In the genomic region with DNA sequence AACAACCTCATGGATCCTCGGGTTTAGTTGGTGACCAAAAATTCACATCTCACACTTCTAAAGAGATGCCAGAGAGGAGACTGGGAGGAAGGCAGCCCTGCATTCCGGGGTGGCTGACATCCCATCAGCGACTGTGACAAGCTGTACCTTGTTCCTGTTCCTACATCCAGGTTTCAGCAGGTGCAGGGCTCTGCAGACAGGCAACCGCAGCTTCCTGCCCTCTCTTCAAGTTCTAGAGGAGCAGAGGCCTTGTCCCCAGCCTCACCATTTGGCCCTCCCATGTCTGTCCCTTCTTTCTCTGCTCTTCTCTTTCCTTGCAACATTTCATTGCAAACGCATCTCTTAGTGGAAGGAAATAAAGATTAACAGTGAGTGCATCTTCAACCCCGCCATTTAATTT, we compare ENCODE assay signal across 34 cellular contexts.
"Had no signal": no experiment of that assay in that cellular context is flagged by ENCODE, and none has a peak within 500 bp of the region (broad histone marks: within the 10 kb centered on the region; RNA-seq: fewer than 3 reads in every experiment).

No MANE protein-coding gene starts in this region.

- H3K27ac ChIP-seq: ascending aorta, breast epithelium, cardiac muscle cell, colonic mucosa, epithelial cell of prostate, WERI-Rb-1 had no signal

- H3K4me1 Mint-ChIP-seq: activated CD8-positive, alpha-beta memory T cell treated with anti-CD3 and anti-CD28 coated beads, Interleukin-2, amount 10 ng/mL, durations not matched to agents 7 days and 5 days; activated naive CD4-positive, alpha-beta T cell treated with anti-CD3 and anti-CD28 coated beads, Interleukin-2, amount 50 U/mL, for 24 hours; activated naive CD8-positive, alpha-beta T cell treated with anti-CD3 and anti-CD28 coated beads for 36 hours; T-helper 17 cell had no signal

- FAIRE-seq: endometrium, endothelial cell of umbilical vein, frontal cortex had no signal

- H3K9me3 Mint-ChIP-seq: activated naive CD4-positive, alpha-beta T cell treated with anti-CD3 and anti-CD28 coated beads for 36 hours; activated naive CD4-positive, alpha-beta T cell treated with anti-CD3 and anti-CD28 coated beads, Interleukin-2, amount 50 U/mL, for 24 hours; activated T-helper 2 cell treated with anti-CD3 and anti-CD28 coated beads, Interferon-gamma antibody, Interleukin-2, Interleukin-4, amounts not matched to agents 10 μg/mL and 5 μg/mL and 100 μg/mL, durations not matched to agents 14 hours and 24 hours and 36 hours; T-helper 2 cell treated with Interferon-gamma antibody and Interleukin-4, amounts not matched to agents 5 μg/mL and 100 μg/mL, for 36 hours had no signal

- H3K36me3 Mint-ChIP-seq: activated CD4-positive, alpha-beta memory T cell treated with anti-CD3 and anti-CD28 coated beads for 36 hours; activated CD8-positive, alpha-beta memory T cell treated with anti-CD3 and anti-CD28 coated beads, Interleukin-2, amount 10 ng/mL, durations not matched to agents 7 days and 5 days; activated naive CD4-positive, alpha-beta T cell treated with anti-CD3 and anti-CD28 coated beads, Interleukin-2, amount 50 U/mL, for 24 hours; activated naive CD8-positive, alpha-beta T cell treated with anti-CD3 and anti-CD28 coated beads for 36 hours; brain had no signal

- H3K4me1 ChIP-seq: ascending aorta, breast epithelium, colonic mucosa had no signal

- ATAC-seq: activated CD8-positive, alpha-beta memory T cell treated with anti-CD3 and anti-CD28 coated beads, Interleukin-2, amount 10 ng/mL, durations not matched to agents 7 days and 5 days; activated CD8-positive, alpha-beta T cell treated with anti-CD3 and anti-CD28 coated beads, Interleukin-2, amount 10 ng/mL, durations not matched to agents 7 days and 5 days; T-helper 17 cell had no signal

- H3K36me3 ChIP-seq: ascending aorta, breast epithelium, cardiac muscle cell, colonic mucosa, WERI-Rb-1 had no signal

- H3K4me3 Mint-ChIP-seq: activated CD4-positive, alpha-beta memory T cell treated with anti-CD3 and anti-CD28 coated beads for 36 hours; activated CD8-positive, alpha-beta memory T cell treated with anti-CD3 and anti-CD28 coated beads, Interleukin-2, amount 10 ng/mL, durations not matched to agents 7 days and 5 days; activated CD8-positive, alpha-beta T cell treated with anti-CD3 and anti-CD28 coated beads, Interleukin-2, amount 10 ng/mL, durations not matched to agents 7 days and 5 days; activated naive CD4-positive, alpha-beta T cell treated with anti-CD3 and anti-CD28 coated beads for 36 hours; activated naive CD4-positive, alpha-beta T cell treated with anti-CD3 and anti-CD28 coated beads, Interleukin-2, amount 50 U/mL, for 24 hours; activated naive CD8-positive, alpha-beta T cell treated with anti-CD3 and anti-CD28 coated beads for 36 hours; activated T-helper 1 cell treated with anti-CD3 and anti-CD28 coated beads, Interleukin-12 subunit alpha, Interleukin-12 subunit beta, Interleukin-2, Interleukin-4 antibody, amounts not matched to agents 30 ng/mL and 10 ng/mL and 1 ng/mL, durations not matched to agents 14 hours and 24 hours and 36 hours; brain; T-helper 17 cell; T-helper 2 cell treated with Interferon-gamma antibody and Interleukin-4, amounts not matched to agents 5 μg/mL and 100 μg/mL, for 36 hours had no signal

- H3K27ac Mint-ChIP-seq: activated CD4-positive, alpha-beta memory T cell treated with anti-CD3 and anti-CD28 coated beads for 36 hours; activated CD8-positive, alpha-beta memory T cell treated with anti-CD3 and anti-CD28 coated beads, Interleukin-2, amount 10 ng/mL, durations not matched to agents 7 days and 5 days; activated CD8-positive, alpha-beta T cell treated with anti-CD3 and anti-CD28 coated beads, Interleukin-2, amount 10 ng/mL, durations not matched to agents 7 days and 5 days; activated naive CD4-positive, alpha-beta T cell treated with anti-CD3 and anti-CD28 coated beads for 36 hours; activated naive CD4-positive, alpha-beta T cell treated with anti-CD3 and anti-CD28 coated beads, Interleukin-2, amount 50 U/mL, for 24 hours; activated naive CD8-positive, alpha-beta T cell treated with anti-CD3 and anti-CD28 coated beads for 36 hours; activated T-helper 1 cell treated with anti-CD3 and anti-CD28 coated beads, Interleukin-12 subunit alpha, Interleukin-12 subunit beta, Interleukin-2, Interleukin-4 antibody, amounts not matched to agents 30 ng/mL and 10 ng/mL and 1 ng/mL, durations not matched to agents 14 hours and 24 hours and 36 hours; activated T-helper 2 cell treated with anti-CD3 and anti-CD28 coated beads, Interferon-gamma antibody, Interleukin-2, Interleukin-4, amounts not matched to agents 10 μg/mL and 5 μg/mL and 100 μg/mL, durations not matched to agents 14 hours and 24 hours and 36 hours; brain; T-helper 17 cell; T-helper 2 cell treated with Interferon-gamma antibody and Interleukin-4, amounts not matched to agents 5 μg/mL and 100 μg/mL, for 36 hours had no signal

- H3K27me3 ChIP-seq: ascending aorta, breast epithelium, cardiac muscle cell, colonic mucosa had no signal

- H3K9me3 ChIP-seq: ascending aorta, breast epithelium, colonic mucosa had no signal

- H3K4me3 ChIP-seq: ascending aorta, breast epithelium, cardiac muscle cell, colonic mucosa had no signal

- DNase-seq: activated CD4-positive, alpha-beta memory T cell treated with anti-CD3 and anti-CD28 coated beads for 36 hours; activated CD4-positive, alpha-beta T cell treated with anti-CD3 and anti-CD28 coated beads for 1 hour; activated CD4-positive, alpha-beta T cell treated with anti-CD3 and anti-CD28 coated beads for 4 hours; activated CD4-positive, CD25-positive, alpha-beta regulatory T cell; activated CD8-positive, alpha-beta memory T cell treated with anti-CD3 and anti-CD28 coated beads, Interleukin-2, amount 10 ng/mL, durations not matched to agents 7 days and 5 days; activated CD8-positive, alpha-beta memory T cell treated with anti-CD3 and anti-CD28 coated beads, Interleukin-2, amount 50 U/mL, for 4 hours; activated CD8-positive, alpha-beta T cell treated with anti-CD3 and anti-CD28 coated beads, Interleukin-2, amount 10 ng/mL, durations not matched to agents 7 days and 5 days; activated effector memory CD4-positive, alpha-beta T cell treated with anti-CD3 and anti-CD28 coated beads, Interleukin-2, amount 50 U/mL, for 16 hours; activated naive CD4-positive, alpha-beta T cell treated with anti-CD3 and anti-CD28 coated beads for 36 hours; activated naive CD8-positive, alpha-beta T cell treated with anti-CD3 and anti-CD28 coated beads for 36 hours; activated T-cell treated with anti-CD3 and anti-CD28 coated beads, Interleukin-2, amount 50 U/mL, for 1 hour; activated T-cell treated with anti-CD3 and anti-CD28 coated beads, Interleukin-2, amount 50 U/mL, for 48 hours; central memory CD4-positive, alpha-beta T cell; cerebellar nuclear complex; colonic mucosa; effector CD8-positive, alpha-beta T cell; foreskin fibroblast; head of caudate nucleus; hippocampal formation; T-helper 17 cell; T1000; WERI-Rb-1 had no signal

- H3K27me3 Mint-ChIP-seq: activated CD4-positive, alpha-beta memory T cell treated with anti-CD3 and anti-CD28 coated beads for 36 hours; activated CD8-positive, alpha-beta memory T cell treated with anti-CD3 and anti-CD28 coated beads, Interleukin-2, amount 10 ng/mL, durations not matched to agents 7 days and 5 days; activated naive CD4-positive, alpha-beta T cell treated with anti-CD3 and anti-CD28 coated beads, Interleukin-2, amount 50 U/mL, for 24 hours; activated naive CD8-positive, alpha-beta T cell treated with anti-CD3 and anti-CD28 coated beads for 36 hours; T-helper 17 cell had no signal
